9 cellular contexts compared by ENCODE assay signal in genomic region chr20:47544240-47544639, GRCh38. TPM values are rescaled to one million over a fixed set of nuclear protein-coding genes. Genes with fewer than 3 reads are reported as not detected.
DNase-seq lines count a peak whose midpoint lies in the region; ATAC-seq and TF ChIP-seq lines count a peak whose summit lies in the region.
"Had no signal": no experiment of that assay in that cellular context is flagged by ENCODE, and none has a peak within 500 bp of the region (broad histone marks: within the 10 kb centered on the region; RNA-seq: fewer than 3 reads in every experiment).

No MANE protein-coding gene starts in this region.

- DNase-seq in activated T-cell treated with anti-CD3 and anti-CD28 coated beads, Interleukin-2, amount 50 U/mL, for 4 hours: peak; percentile 27
- no peak for DNase-seq in activated T-cell treated with anti-CD3 and anti-CD28 coated beads for 4 hours
- peak; percentile 6 for DNase-seq in NCI-H69 (lab: John Stamatoyannopoulos, UW)
- DNase-seq in chondrocyte (ENCODE audit: low spot score): no peak
- no peak for DNase-seq in GM10248 (ENCODE audit: extremely low spot score)
- no peak for DNase-seq in NCI-H187 (lab: John Stamatoyannopoulos, UW)
- DNase-seq in suprapubic skin (ENCODE audit: low spot score in 2 of 2): no peak
- DNase-seq: ovary had no signal

- no peak overlapping the region for H3K27ac ChIP-seq in suprapubic skin
- H3K27ac ChIP-seq: ovary had no signal

- peak overlapping the region; percentile 7 for H3K4me2 ChIP-seq in skeletal muscle satellite cell (ENCODE audit: low read length)

- CTCF ChIA-PET in GM10248 (lab: Yijun Ruan, JAX): interaction anchor here (3.2 kb wide), 1 partner anchor 22 kb away, joined by 10 read pairs; no protein-coding TSS in a partner anchor

- H3K4me3 ChIP-seq in skeletal muscle satellite cell (ENCODE audit: low read length): no peak overlapping the region
- no peak overlapping the region for H3K4me3 ChIP-seq in suprapubic skin
- H3K4me3 ChIP-seq: ovary had no signal

- peak overlapping the region; percentile 17 for H3K27ac Mint-ChIP-seq in chondrocyte (ENCODE audit: unreplicated experiment)

- TF ChIP-seq CTCF in chondrocyte (IDR thresholded peaks at IDR 0.05) (no peak), GM10248 (IDR thresholded peaks at IDR 0.05; ENCODE audit: control extremely low read depth, extremely low read depth, low read depth, missing control alignments) (no peak), suprapubic skin (IDR thresholded peaks at IDR 0.05) (no peak)

- no peaks in the 10 kb centered on the region for H3K9me3 Mint-ChIP-seq in activated T-cell treated with anti-CD3 and anti-CD28 coated beads, Interleukin-2, amount 50 U/mL, for 4 hours
- H3K9me3 Mint-ChIP-seq in chondrocyte (ENCODE audit: low read depth): no peaks in the 10 kb centered on the region

- H3K4me1 ChIP-seq in skeletal muscle satellite cell (ENCODE audit: control insufficient read depth, insufficient read depth, low read length): peaks cover 52% of the 10 kb centered on the region
- peaks cover 28% of the 10 kb centered on the region for H3K4me1 ChIP-seq in suprapubic skin

- H3K36me3 ChIP-seq in skeletal muscle satellite cell (ENCODE audit: insufficient read depth, low read length) (no peaks in the 10 kb centered on the region), suprapubic skin (no peaks in the 10 kb centered on the region)
- H3K36me3 ChIP-seq: ovary had no signal

- peaks cover 61% of the 10 kb centered on the region for H3K4me1 Mint-ChIP-seq in activated T-cell treated with anti-CD3 and anti-CD28 coated beads, Interleukin-2, amount 50 U/mL, for 4 hours (ENCODE audit: low read depth)
- peaks cover 66% of the 10 kb centered on the region for H3K4me1 Mint-ChIP-seq in chondrocyte (ENCODE audit: low read depth)

- WGBS in suprapubic skin: 52% methylated on average over 2 of the region's 2 CpGs

- peaks cover 19% of the 10 kb centered on the region for H3K36me3 Mint-ChIP-seq in activated T-cell treated with anti-CD3 and anti-CD28 coated beads, Interleukin-2, amount 50 U/mL, for 4 hours (ENCODE audit: insufficient read depth)
- no peaks in the 10 kb centered on the region for H3K36me3 Mint-ChIP-seq in chondrocyte (ENCODE audit: low read depth)

- TF ChIP-seq EP300 in suprapubic skin (IDR thresholded peaks at IDR 0.05): no peak

- H3K27me3 ChIP-seq in skeletal muscle satellite cell (ENCODE audit: control insufficient read depth, insufficient read depth, low read length) (no peaks in the 10 kb centered on the region), suprapubic skin (no peaks in the 10 kb centered on the region)
- H3K27me3 ChIP-seq: ovary had no signal

- no peaks in the 10 kb centered on the region for H3K27me3 Mint-ChIP-seq in activated T-cell treated with anti-CD3 and anti-CD28 coated beads, Interleukin-2, amount 50 U/mL, for 4 hours (ENCODE audit: low read depth)
- no peaks in the 10 kb centered on the region for H3K27me3 Mint-ChIP-seq in chondrocyte (ENCODE audit: low read depth)

- TF ChIP-seq POLR2A in suprapubic skin (IDR thresholded peaks at IDR 0.05): no peak

- H3K9me3 ChIP-seq in skeletal muscle satellite cell (replicated peaks; ENCODE audit: low read length): no peaks in the 10 kb centered on the region
- no peaks in the 10 kb centered on the region for H3K9me3 ChIP-seq in suprapubic skin
- H3K9me3 ChIP-seq: ovary had no signal

- POLR2A ChIA-PET in GM10248 (lab: Yijun Ruan, JAX): no interaction called here

- H3K4me3 Mint-ChIP-seq in activated T-cell treated with anti-CD3 and anti-CD28 coated beads, Interleukin-2, amount 50 U/mL, for 4 hours: no peak overlapping the region
- no peak overlapping the region for H3K4me3 Mint-ChIP-seq in chondrocyte (ENCODE audit: unreplicated experiment)

- peak; percentile 67 to 87 for ATAC-seq in activated T-cell treated with anti-CD3 and anti-CD28 coated beads, Interleukin-2, amount 50 U/mL, for 4 hours

- H3K9ac ChIP-seq in skeletal muscle satellite cell (ENCODE audit: low read depth, low read length): no peak overlapping the region

RNA-seq across cellular contexts. Expression of gene NCOA3, which starts 42.6 kb away (rescaled TPM):
- total RNA-seq in activated T-cell treated with anti-CD3 and anti-CD28 coated beads, Interleukin-2, amount 50 U/mL, for 4 hours: 100 to 1,000 TPM; 103 to 121 (median 118) TPM
- total RNA-seq in chondrocyte (38.1 to 56.0 TPM (median 45.2 TPM) in 3 replicates), suprapubic skin (10 to 100 TPM; 45.1 to 77.8 (median 56.3) TPM)
- 35.0 and 39.8 TPM in 2 replicates for total RNA-seq in skeletal muscle satellite cell (2012; rRNA removed)

Comparison
In these comparisons a context has a peak if more than half of its experiments do, and no peak if none do; other contexts are left out.
1. DNase-seq: peak in activated T-cell treated with anti-CD3 and anti-CD28 coated beads, Interleukin-2, amount 50 U/mL, for 4 hours (single experiment) and NCI-H69 (single experiment); none in activated T-cell treated with anti-CD3 and anti-CD28 coated beads for 4 hours (single experiment), chondrocyte (single experiment), GM10248 (single experiment), NCI-H187 (0 of 2) and suprapubic skin (0 of 2).